Comparison of ENCODE assay signal across 1 cellular context in genomic region chr4:85829276-85830051, GRCh38.
TF ChIP-seq lines count a peak whose summit lies in the region.

No MANE protein-coding gene starts in this region.

TF ChIP-seq in GM12878, 131 proteins besides CTCF, POLR2A, EP300 and RAD21 (continued from another document):
- TF ChIP-seq PRDM15 (CRISPR knock-in tag; IDR thresholded peaks at IDR 0.05) (no peak), SREBF2 (IDR thresholded peaks at IDR 0.05; ENCODE audit: low read length) (no peak), CHD4 (IDR thresholded peaks at IDR 0.05) (no peak), USF1 (IDR thresholded peaks at IDR 0.05; ENCODE audit: borderline replicate concordance, extremely low read length, insufficient read depth, low read depth, low read length) (no peak), WRNIP1 (IDR thresholded peaks at IDR 0.05; ENCODE audit: borderline replicate concordance, low read depth, low read length) (no peak), ZNF207 (IDR thresholded peaks at IDR 0.05; ENCODE audit: borderline replicate concordance) (no peak), E4F1 (IDR thresholded peaks at IDR 0.05; ENCODE audit: borderline replicate concordance, partially characterized antibody) (no peak), LARP7 (IDR thresholded peaks at IDR 0.05) (no peak), POLR2AphosphoS5 (IDR thresholded peaks at IDR 0.05; ENCODE audit: low read length) (no peak), YY1 (IDR thresholded peaks at IDR 0.05; ENCODE audit: low read depth, low read length) (no peak)
